In genomic region chr20:19786311-19786710, GRCh38 we compare ENCODE assay signal across 10 cellular contexts. TPM values are rescaled to one million over a fixed set of nuclear protein-coding genes. Genes with fewer than 3 reads are reported as not detected.
DNase-seq lines count a peak whose midpoint lies in the region; TF ChIP-seq lines count a peak whose summit lies in the region.
"Had no signal": no experiment of that assay in that cellular context is flagged by ENCODE, and none has a peak within 500 bp of the region (broad histone marks: within the 10 kb centered on the region; RNA-seq: fewer than 3 reads in every experiment).

No MANE protein-coding gene starts in this region.

- H3K27ac ChIP-seq in fibroblast of lung (ENCODE audit: insufficient read depth, low read length), result peak overlapping the region; percentile 45

- H3K9ac ChIP-seq in fibroblast of lung (ENCODE audit: insufficient read depth, low read length), result no peak overlapping the region

- no peak overlapping the region for H2AFZ ChIP-seq in fibroblast of lung (ENCODE audit: low read length)

- H3K9me3 ChIP-seq in fibroblast of lung (ENCODE audit: control insufficient read depth, insufficient read depth, low read depth, low read length), result no peaks in the 10 kb centered on the region
- H3K9me3 ChIP-seq: uterus had no signal

- no peaks in the 10 kb centered on the region for H3K27me3 ChIP-seq in fibroblast of lung (ENCODE audit: control insufficient read depth, insufficient read depth, low read length)
- H3K27me3 ChIP-seq: uterus had no signal

- no peak for TF ChIP-seq CTCF in fibroblast of lung (conservative IDR thresholded peaks at IDR 0.05 in 1 of 2, IDR thresholded peaks at IDR 0.05 in 1 of 2; ENCODE audit: low read depth in 1 of 2, low read length in 2 of 2)

- no peak overlapping the region for H3K4me3 ChIP-seq in fibroblast of lung (replicated peaks in 1 of 4; ENCODE audit: control extremely low read depth in 1 of 4, insufficient read depth in 1 of 4, low read depth in 3 of 4, low read length in 4 of 4)
- H3K4me3 ChIP-seq: uterus had no signal

- no peaks in the 10 kb centered on the region for H4K20me1 ChIP-seq in fibroblast of lung (ENCODE audit: control insufficient read depth, extremely low read depth, insufficient read depth, low read length)

- peaks cover 20% of the 10 kb centered on the region for H3K4me1 ChIP-seq in fibroblast of lung (ENCODE audit: control insufficient read depth, extremely low read depth, insufficient read depth, low read length)

- H3K79me2 ChIP-seq in fibroblast of lung (ENCODE audit: control insufficient read depth, insufficient read depth, low read length), result no peaks in the 10 kb centered on the region

- DNase-seq in H4 (ENCODE audit: low spot score), result peak; percentile 74
- peak; percentile 61 for DNase-seq in NCI-H82 treated with DMSO at 0.1 percent for 48 hours (lab: John Stamatoyannopoulos, UW; ENCODE audit: unreplicated experiment)
- peak; percentile 90 to 98 for DNase-seq in fibroblast of lung (ENCODE audit: low read depth in 2 of 2)
- peak; percentile 41 for DNase-seq in retina
- DNase-seq in stimulated activated CD4-positive, alpha-beta T cell treated with anti-CD3 and anti-CD28 coated beads, Interleukin-4, amount 100 ng/mL, for 4 hours, result no peak
- DNase-seq in activated CD4-positive, alpha-beta T cell treated with anti-CD3 and anti-CD28 coated beads for 48 hours, result no peak
- DNase-seq in COR-L47 (lab: John Stamatoyannopoulos, UW), result no peak
- DNase-seq in GM19240 (ENCODE audit: insufficient read length, low spot score), result no peak
- DNase-seq: kidney had no signal

- H3K4me2 ChIP-seq in fibroblast of lung (ENCODE audit: extremely low read depth, insufficient read depth, low read length), result peak overlapping the region; percentile 13

- H3K36me3 ChIP-seq in fibroblast of lung (ENCODE audit: control insufficient read depth, insufficient read depth, low read length), result no peaks in the 10 kb centered on the region
- H3K36me3 ChIP-seq: uterus had no signal

RNA-seq across cellular contexts. Expression of gene RIN2, which starts 28.3 kb away (rescaled TPM):
- total RNA-seq in H4 (2014; rRNA removed; shearing (Covaris generic)), result 13.7 and 18.5 TPM in 2 replicates
- 41.3 and 61.4 TPM in 2 replicates for total RNA-seq in fibroblast of lung
- polyA plus RNA-seq in fibroblast of lung, result 24.3 and 30.2 TPM in 2 replicates
- polyA plus RNA-seq in fibroblast of lung (2012), result 24.7 and 25.7 TPM in 2 replicates
- 24.6 and 37.2 TPM in 2 replicates for polyA minus RNA-seq in fibroblast of lung (ENCODE audit: low replicate concordance)

Comparison
In these comparisons a context has a peak if more than half of its experiments do, and no peak if none do; other contexts are left out.
1. DNase-seq: peak in H4 (single experiment), NCI-H82 treated with DMSO at 0.1 percent for 48 hours (single experiment), fibroblast of lung (2 of 2) and retina (single experiment); none in stimulated activated CD4-positive, alpha-beta T cell treated with anti-CD3 and anti-CD28 coated beads, Interleukin-4, amount 100 ng/mL, for 4 hours (0 of 2), activated CD4-positive, alpha-beta T cell treated with anti-CD3 and anti-CD28 coated beads for 48 hours (single experiment), COR-L47 (single experiment) and GM19240 (single experiment).